ENCODE assay signal across 19 cellular contexts in genomic region chr4:122412547-122412946, GRCh38. TPM values are rescaled to one million over a fixed set of nuclear protein-coding genes. Genes with fewer than 3 reads are reported as not detected.
DNase-seq lines count a peak whose midpoint lies in the region; ATAC-seq and TF ChIP-seq lines count a peak whose summit lies in the region.
"Had no signal": no experiment of that assay in that cellular context is flagged by ENCODE, and none has a peak within 500 bp of the region (broad histone marks: within the 10 kb centered on the region; RNA-seq: fewer than 3 reads in every experiment).

No MANE protein-coding gene starts in this region.

- no peaks in the 10 kb centered on the region for H3K27me3 ChIP-seq in neural progenitor cell
- H3K27me3 ChIP-seq: adrenal gland, colonic mucosa had no signal

- no peaks in the 10 kb centered on the region for H3K36me3 ChIP-seq in neural progenitor cell
- H3K36me3 ChIP-seq: adrenal gland, colonic mucosa had no signal

- no peaks in the 10 kb centered on the region for H3K9me3 Mint-ChIP-seq in neural progenitor cell
- H3K9me3 Mint-ChIP-seq: activated CD4-positive, alpha-beta T cell treated with anti-CD3 and anti-CD28 coated beads, Interleukin-2, amount 10 ng/mL, durations not matched to agents 24 days and 14 days; activated T-cell treated with anti-CD3 and anti-CD28 coated beads, Interleukin-2, amount 50 U/mL, for 4 hours had no signal

- H3K27ac ChIP-seq in neural progenitor cell: no peak overlapping the region
- H3K27ac ChIP-seq: adrenal gland, colonic mucosa had no signal

- H3K4me3 Mint-ChIP-seq in neural progenitor cell: no peak overlapping the region
- H3K4me3 Mint-ChIP-seq: activated CD4-positive, alpha-beta T cell treated with anti-CD3 and anti-CD28 coated beads, Interleukin-2, amount 10 ng/mL, durations not matched to agents 24 days and 14 days; activated T-cell treated with anti-CD3 and anti-CD28 coated beads, Interleukin-2, amount 50 U/mL, for 4 hours; CD4-positive, CD25-positive, alpha-beta regulatory T cell; T-helper 17 cell had no signal

- H3K36me3 Mint-ChIP-seq in neural progenitor cell: no peaks in the 10 kb centered on the region
- H3K36me3 Mint-ChIP-seq: CD4-positive, CD25-positive, alpha-beta regulatory T cell had no signal

- no peak overlapping the region for H3K4me3 ChIP-seq in neural progenitor cell
- H3K4me3 ChIP-seq: adrenal gland, colonic mucosa had no signal

- H3K4me1 ChIP-seq in neural progenitor cell: no peaks in the 10 kb centered on the region
- H3K4me1 ChIP-seq: adrenal gland, colonic mucosa had no signal

- no peaks in the 10 kb centered on the region for H3K9me3 ChIP-seq in neural progenitor cell (ENCODE audit: low read depth)
- H3K9me3 ChIP-seq: colonic mucosa had no signal

- no peak overlapping the region for H3K9ac ChIP-seq in neural progenitor cell

- no peaks in the 10 kb centered on the region for H3K27me3 Mint-ChIP-seq in neural progenitor cell (ENCODE audit: insufficient read depth, low read depth)
- H3K27me3 Mint-ChIP-seq: activated CD4-positive, alpha-beta T cell treated with anti-CD3 and anti-CD28 coated beads, Interleukin-2, amount 10 ng/mL, durations not matched to agents 24 days and 14 days; CD4-positive, CD25-positive, alpha-beta regulatory T cell had no signal

- peak; percentile 82 for ATAC-seq in GM19035 (IDR thresholded peaks at IDR 0.05; ENCODE audit: unreplicated experiment)
- ATAC-seq in HG02973 (IDR thresholded peaks at IDR 0.05; ENCODE audit: unreplicated experiment): peak; percentile 86
- no peak for ATAC-seq in GM19328 (IDR thresholded peaks at IDR 0.05; ENCODE audit: unreplicated experiment)
- ATAC-seq: activated T-cell treated with anti-CD3 and anti-CD28 coated beads, Interleukin-2, amount 50 U/mL, for 4 hours; T-helper 17 cell had no signal

- H4K20me1 ChIP-seq in neural progenitor cell (ENCODE audit: low read depth): no peaks in the 10 kb centered on the region

- H3K79me2 ChIP-seq in neural progenitor cell (ENCODE audit: low read depth): no peaks in the 10 kb centered on the region

- peak overlapping the region; percentile 86 for H2AFZ ChIP-seq in neural progenitor cell (replicated peaks)

- no peaks in the 10 kb centered on the region for H3K4me1 Mint-ChIP-seq in neural progenitor cell
- H3K4me1 Mint-ChIP-seq: CD4-positive, CD25-positive, alpha-beta regulatory T cell; T-helper 17 cell had no signal

- H3F3A ChIP-seq in neural progenitor cell (ENCODE audit: low read depth): no peaks in the 10 kb centered on the region

- no peak for TF ChIP-seq CTCF in neural progenitor cell (IDR thresholded peaks at IDR 0.05)

- H3K4me2 ChIP-seq in neural progenitor cell: no peak overlapping the region

- H3K27ac Mint-ChIP-seq in neural progenitor cell: no peak overlapping the region
- H3K27ac Mint-ChIP-seq: activated CD4-positive, alpha-beta T cell treated with anti-CD3 and anti-CD28 coated beads, Interleukin-2, amount 10 ng/mL, durations not matched to agents 24 days and 14 days; CD4-positive, CD25-positive, alpha-beta regulatory T cell; T-helper 17 cell had no signal

- DNase-seq in RKO (ENCODE audit: low spot score) (peak; percentile 3), neural progenitor cell (ENCODE audit: low spot score) (no peak), NCI-H2029 treated with DMSO at 0.1 percent for 48 hours (lab: John Stamatoyannopoulos, UW) (no peak), SHP77 treated with DMSO at 0.1 percent for 48 hours (lab: John Stamatoyannopoulos, UW) (no peak), NCI-H2171 (lab: John Stamatoyannopoulos, UW) (no peak)
- DNase-seq: activated CD4-positive, alpha-beta T cell treated with anti-CD3 and anti-CD28 coated beads, Interleukin-2, amount 10 ng/mL, durations not matched to agents 24 days and 14 days; activated T-cell treated with anti-CD3 and anti-CD28 coated beads, Interleukin-2, amount 50 U/mL, for 4 hours; adrenal gland; CD4-positive, CD25-positive, alpha-beta regulatory T cell; colonic mucosa; NCI-H446 treated with DMSO at 0.1 percent for 48 hours; T-helper 17 cell had no signal

RNA-seq across cellular contexts. Expression of gene ADAD1, which starts 33.7 kb away (rescaled TPM):
- total RNA-seq in neural progenitor cell (ENCODE audit: low replicate concordance): not detected in 2 replicates
- total RNA-seq: activated CD4-positive, alpha-beta T cell treated with anti-CD3 and anti-CD28 coated beads, Interleukin-2, amount 10 ng/mL, durations not matched to agents 24 days and 14 days; activated T-cell treated with anti-CD3 and anti-CD28 coated beads, Interleukin-2, amount 50 U/mL, for 4 hours; adrenal gland; CD4-positive, CD25-positive, alpha-beta regulatory T cell; colonic mucosa; G401; osteocyte; RPMI7951; T-helper 17 cell; temporal lobe had no signal

RNA-seq across cellular contexts. Expression of gene IL2, which starts 44.0 kb away (rescaled TPM):
- total RNA-seq in neural progenitor cell (ENCODE audit: low replicate concordance): not detected in 2 replicates
- total RNA-seq: G401, osteocyte, RPMI7951, temporal lobe had no signal
